Comparison of ENCODE assay signal across 20 cellular contexts in genomic region chr18:46068763-46069162, GRCh38. TPM values are rescaled to one million over a fixed set of nuclear protein-coding genes. Genes with fewer than 3 reads are reported as not detected.
A peak's percentile ranks its signal among the peaks of the same experiment; 100 is the strongest.
DNase-seq lines count a peak whose midpoint lies in the region; ATAC-seq, FAIRE-seq and TF ChIP-seq lines count a peak whose summit lies in the region.
"Had no signal": no experiment of that assay in that cellular context is flagged by ENCODE, and none has a peak within 500 bp of the region (broad histone marks: within the 10 kb centered on the region; RNA-seq: fewer than 3 reads in every experiment).

No MANE protein-coding gene starts in this region.

- H3K27me3 Mint-ChIP-seq in T-helper 2 cell treated with Interferon-gamma antibody and Interleukin-4, amounts not matched to agents 5 μg/mL and 100 μg/mL, for 36 hours (ENCODE audit: low read depth), result no peaks in the 10 kb centered on the region
- no peaks in the 10 kb centered on the region for H3K27me3 Mint-ChIP-seq in astrocyte (ENCODE audit: low read depth, unreplicated experiment)
- H3K27me3 Mint-ChIP-seq: activated CD4-positive, alpha-beta T cell treated with anti-CD3 and anti-CD28 coated beads, Interleukin-2, amount 10 ng/mL, durations not matched to agents 7 days and 5 days; effector memory CD8-positive, alpha-beta T cell had no signal

- ATAC-seq in stimulated activated effector memory CD8-positive, alpha-beta T cell treated with anti-CD3 and anti-CD28 coated beads, Interleukin-12 subunit alpha, Interleukin-12 subunit beta, amount 100 ng/mL, for 72 hours, result no peak
- ATAC-seq: effector memory CD8-positive, alpha-beta T cell; left colon had no signal

- no peak for TF ChIP-seq CTCF in astrocyte (IDR thresholded peaks at IDR 0.05; ENCODE audit: insufficient read depth, low read depth, low read length)
- no peak for TF ChIP-seq CTCF in keratinocyte (optimal IDR thresholded peaks at IDR 0.05 in 1 of 3, IDR thresholded peaks at IDR 0.05 in 1 of 3, conservative IDR thresholded peaks at IDR 0.05 in 1 of 3; ENCODE audit: extremely low read depth in 1 of 3, insufficient read depth in 2 of 3, low read length in 3 of 3)
- TF ChIP-seq CTCF in thyroid gland (IDR thresholded peaks at IDR 0.05), result no peak

- no peaks in the 10 kb centered on the region for H3K9me1 ChIP-seq in keratinocyte (ENCODE audit: control insufficient read depth, extremely low read depth, insufficient read depth, low read length)

- H3K27ac ChIP-seq in astrocyte (ENCODE audit: low read depth, low read length), result no peak overlapping the region
- H3K27ac ChIP-seq in keratinocyte (ENCODE audit: control insufficient read depth, insufficient read depth, low read length), result peak overlapping the region; percentile 87
- no peak overlapping the region for H3K27ac ChIP-seq in thyroid gland
- H3K27ac ChIP-seq: BLaER1, KMS-11, Peyer's patch, sigmoid colon, testis had no signal

- H3K4me1 Mint-ChIP-seq in T-helper 2 cell treated with Interferon-gamma antibody and Interleukin-4, amounts not matched to agents 5 μg/mL and 100 μg/mL, for 36 hours (ENCODE audit: low read depth), result peaks cover 33% of the 10 kb centered on the region
- H3K4me1 Mint-ChIP-seq in astrocyte (ENCODE audit: low read depth, unreplicated experiment), result peaks cover 10% of the 10 kb centered on the region
- H3K4me1 Mint-ChIP-seq in stimulated activated effector memory CD8-positive, alpha-beta T cell treated with anti-CD3 and anti-CD28 coated beads, Interleukin-12 subunit alpha, Interleukin-12 subunit beta, amount 100 ng/mL, for 72 hours, result peaks cover 45% of the 10 kb centered on the region

- H3K36me3 ChIP-seq in astrocyte (ENCODE audit: insufficient read depth, low read length) (no peaks in the 10 kb centered on the region), keratinocyte (ENCODE audit: control insufficient read depth in 2 of 2, extremely low read depth in 1 of 2, insufficient read depth in 2 of 2, low read length in 2 of 2) (no peaks in the 10 kb centered on the region), thyroid gland (no peaks in the 10 kb centered on the region)
- H3K36me3 ChIP-seq: Peyer's patch, sigmoid colon had no signal

- DNase-seq in T-helper 2 cell treated with Interferon-gamma antibody and Interleukin-4, amounts not matched to agents 5 μg/mL and 100 μg/mL, for 36 hours (ENCODE audit: low spot score), result no peak
- DNase-seq in T-helper 2 cell (no peak), astrocyte (ENCODE audit: low read depth) (no peak), keratinocyte (ENCODE audit: low read depth, low spot score) (no peak), thyroid gland (no peak), COLO829 (ENCODE audit: low spot score) (no peak), NCI-H2196 (lab: John Stamatoyannopoulos, UW; ENCODE audit: unreplicated experiment) (no peak)
- DNase-seq in stimulated activated effector memory CD8-positive, alpha-beta T cell treated with anti-CD3 and anti-CD28 coated beads, Interleukin-12 subunit alpha, Interleukin-12 subunit beta, amount 100 ng/mL, for 72 hours (ENCODE audit: low spot score in 2 of 2), result no peak
- DNase-seq: activated CD4-positive, alpha-beta T cell treated with anti-CD3 and anti-CD28 coated beads, Interleukin-2, amount 10 ng/mL, durations not matched to agents 7 days and 5 days; central memory CD4-positive, alpha-beta T cell; effector memory CD8-positive, alpha-beta T cell; left colon; NCI-H1092 treated with DMSO at 0.1 percent for 48 hours; NCI-H748 treated with DMSO at 0.1 percent for 48 hours; Peyer's patch; sigmoid colon; testis had no signal

- peaks cover 7% of the 10 kb centered on the region for H3K36me3 Mint-ChIP-seq in T-helper 2 cell treated with Interferon-gamma antibody and Interleukin-4, amounts not matched to agents 5 μg/mL and 100 μg/mL, for 36 hours (ENCODE audit: low read depth)
- H3K36me3 Mint-ChIP-seq in astrocyte (ENCODE audit: low read depth, unreplicated experiment), result peaks cover 2% of the 10 kb centered on the region
- H3K36me3 Mint-ChIP-seq in stimulated activated effector memory CD8-positive, alpha-beta T cell treated with anti-CD3 and anti-CD28 coated beads, Interleukin-12 subunit alpha, Interleukin-12 subunit beta, amount 100 ng/mL, for 72 hours, result no peaks in the 10 kb centered on the region

- H3K4me2 ChIP-seq in astrocyte (ENCODE audit: low read length) (no peak overlapping the region), keratinocyte (ENCODE audit: control insufficient read depth, extremely low read depth, insufficient read depth, low read depth, low read length) (peak overlapping the region; percentile 94)
- H3K4me2 ChIP-seq: BLaER1, KMS-11 had no signal

- dilution Hi-C loops in keratinocyte (cut with MboI; ENCODE audit: extremely low pct_ligation_motif_present, low sequenced_read_pairs), result no loop called here

- H3K4me1 ChIP-seq in astrocyte (ENCODE audit: insufficient read depth, low read length) (peaks cover 16% of the 10 kb centered on the region), keratinocyte (ENCODE audit: control insufficient read depth, extremely low read depth, insufficient read depth, low read length) (peaks cover 41% of the 10 kb centered on the region), thyroid gland (peaks cover 6 to 29% of the 10 kb centered on the region in 2 donors)

- no peak overlapping the region for H3K4me3 Mint-ChIP-seq in T-helper 2 cell treated with Interferon-gamma antibody and Interleukin-4, amounts not matched to agents 5 μg/mL and 100 μg/mL, for 36 hours
- peak overlapping the region; percentile 47 for H3K4me3 Mint-ChIP-seq in astrocyte (ENCODE audit: unreplicated experiment)
- H3K4me3 Mint-ChIP-seq in stimulated activated effector memory CD8-positive, alpha-beta T cell treated with anti-CD3 and anti-CD28 coated beads, Interleukin-12 subunit alpha, Interleukin-12 subunit beta, amount 100 ng/mL, for 72 hours, result peak overlapping the region; percentile 60
- H3K4me3 Mint-ChIP-seq: activated CD4-positive, alpha-beta T cell treated with anti-CD3 and anti-CD28 coated beads, Interleukin-2, amount 10 ng/mL, durations not matched to agents 7 days and 5 days; effector memory CD8-positive, alpha-beta T cell had no signal

- H3K9me3 ChIP-seq in astrocyte (ENCODE audit: insufficient read depth, low read depth, low read length) (no peaks in the 10 kb centered on the region), keratinocyte (ENCODE audit: control insufficient read depth, low read depth, low read length) (no peaks in the 10 kb centered on the region), thyroid gland (no peaks in the 10 kb centered on the region)
- H3K9me3 ChIP-seq: BLaER1, Peyer's patch, sigmoid colon, testis had no signal

- H3K9me3 Mint-ChIP-seq in T-helper 2 cell treated with Interferon-gamma antibody and Interleukin-4, amounts not matched to agents 5 μg/mL and 100 μg/mL, for 36 hours, result peaks cover 3% of the 10 kb centered on the region
- H3K9me3 Mint-ChIP-seq in astrocyte (ENCODE audit: unreplicated experiment), result no peaks in the 10 kb centered on the region
- no peaks in the 10 kb centered on the region for H3K9me3 Mint-ChIP-seq in stimulated activated effector memory CD8-positive, alpha-beta T cell treated with anti-CD3 and anti-CD28 coated beads, Interleukin-12 subunit alpha, Interleukin-12 subunit beta, amount 100 ng/mL, for 72 hours
- H3K9me3 Mint-ChIP-seq: effector memory CD8-positive, alpha-beta T cell had no signal

- H4K20me1 ChIP-seq in astrocyte (ENCODE audit: insufficient read depth, low read length) (peaks cover 8% of the 10 kb centered on the region), keratinocyte (ENCODE audit: control insufficient read depth, extremely low read depth, insufficient read depth, low read length) (no peaks in the 10 kb centered on the region)

- no peak overlapping the region for H2AFZ ChIP-seq in astrocyte (ENCODE audit: low read depth, low read length)
- peak overlapping the region; percentile 62 for H2AFZ ChIP-seq in keratinocyte (ENCODE audit: control insufficient read depth, low read length)

- whole genome bisulfite sequencing in thyroid gland, 2 donors, result 56 to 71% methylated on average over 1 of the region's 1 CpG

- no peak for TF ChIP-seq POLR2A in thyroid gland (IDR thresholded peaks at IDR 0.05)

- no peak for FAIRE-seq in astrocyte (lab: Jason Lieb, UNC)
- peak; percentile 86 for FAIRE-seq in keratinocyte (lab: Jason Lieb, UNC)
- FAIRE-seq: H1 had no signal

- H3K27me3 ChIP-seq in astrocyte (ENCODE audit: insufficient read depth, low read length), result no peaks in the 10 kb centered on the region
- no peaks in the 10 kb centered on the region for H3K27me3 ChIP-seq in keratinocyte (ENCODE audit: control insufficient read depth, extremely low read depth, insufficient read depth, low read length)
- H3K27me3 ChIP-seq in thyroid gland, result no peaks in the 10 kb centered on the region
- H3K27me3 ChIP-seq: Peyer's patch, sigmoid colon, testis had no signal

- no peak overlapping the region for H3K4me3 ChIP-seq in astrocyte (ENCODE audit: insufficient read depth, low read depth, low read length)
- H3K4me3 ChIP-seq in keratinocyte (ENCODE audit: control insufficient read depth in 2 of 3, extremely low read depth in 1 of 3, insufficient read depth in 2 of 3, low read depth in 1 of 3, low read length in 3 of 3), result peak overlapping the region in 2 of 3 experiments; percentile 39 to 51
- no peak overlapping the region for H3K4me3 ChIP-seq in thyroid gland (replicated peaks in 1 of 3)
- H3K4me3 ChIP-seq: BLaER1, Peyer's patch, sigmoid colon, testis had no signal

- intact Hi-C loops in thyroid gland (cut with DNase I), result no loop called here

- no peak overlapping the region for H3K9ac ChIP-seq in astrocyte (ENCODE audit: low read length)
- peak overlapping the region; percentile 60 for H3K9ac ChIP-seq in keratinocyte (ENCODE audit: control insufficient read depth, extremely low read depth, insufficient read depth, low read length)
- H3K9ac ChIP-seq: BLaER1, KMS-11 had no signal

- H3K27ac Mint-ChIP-seq in T-helper 2 cell treated with Interferon-gamma antibody and Interleukin-4, amounts not matched to agents 5 μg/mL and 100 μg/mL, for 36 hours, result peak overlapping the region; percentile 17
- H3K27ac Mint-ChIP-seq in astrocyte (ENCODE audit: unreplicated experiment), result peak overlapping the region; percentile 77
- peak overlapping the region; percentile 20 for H3K27ac Mint-ChIP-seq in stimulated activated effector memory CD8-positive, alpha-beta T cell treated with anti-CD3 and anti-CD28 coated beads, Interleukin-12 subunit alpha, Interleukin-12 subunit beta, amount 100 ng/mL, for 72 hours
- H3K27ac Mint-ChIP-seq: activated CD4-positive, alpha-beta T cell treated with anti-CD3 and anti-CD28 coated beads, Interleukin-2, amount 10 ng/mL, durations not matched to agents 7 days and 5 days had no signal

- H3K79me2 ChIP-seq in astrocyte (ENCODE audit: insufficient read depth, low read length) (peaks cover 11% of the 10 kb centered on the region), keratinocyte (ENCODE audit: control insufficient read depth, insufficient read depth, low read length) (peaks cover 47% of the 10 kb centered on the region)

RNA-seq across cellular contexts. Expression of gene PSTPIP2, which starts 3.3 kb away (rescaled TPM):
- total RNA-seq in astrocyte (7.2 and 9.1 TPM in 2 replicates), thyroid gland (1 to 10 TPM; 1.9 to 4.3 (median 2.9) TPM)
- 15.4 to 30.8 TPM (median 27.3 TPM) in 3 replicates for polyA plus RNA-seq in keratinocyte
- 40.5 TPM for polyA plus RNA-seq in keratinocyte (2011; ENCODE audit: low read depth)
- 18.2 and 30.9 TPM in 2 replicates for polyA plus RNA-seq in keratinocyte (2011; cell fraction: cytosol; rRNA removed)
- 22.3 and 24.0 TPM in 2 replicates for polyA plus RNA-seq in keratinocyte (2011; cell fraction: nucleus; rRNA removed)
- polyA plus RNA-seq in keratinocyte (2012; ENCODE audit: low replicate concordance), result 12.7 and 20.7 TPM in 2 replicates
- 13.2 to 21.0 TPM (median 18.3 TPM) in 3 replicates for polyA minus RNA-seq in keratinocyte
- 29.9 TPM for polyA minus RNA-seq in keratinocyte (2011; cell fraction: cytosol; rRNA and poly(A)+ RNA removed)
- 11.1 and 19.5 TPM in 2 replicates for polyA minus RNA-seq in keratinocyte (2011; cell fraction: nucleus; rRNA and poly(A)+ RNA removed)

RNA-seq across cellular contexts. Expression of gene ATP5F1A, which starts 29.3 kb away (rescaled TPM):
- 474 and 484 TPM in 2 replicates for total RNA-seq in astrocyte
- 436 to 621 TPM (median 512 TPM) in 3 replicates for polyA plus RNA-seq in keratinocyte
- 295 TPM for polyA plus RNA-seq in keratinocyte (2011; ENCODE audit: low read depth)
- 509 and 540 TPM in 2 replicates for polyA plus RNA-seq in keratinocyte (2011; cell fraction: cytosol; rRNA removed)
- 438 and 582 TPM in 2 replicates for polyA plus RNA-seq in keratinocyte (2011; cell fraction: nucleus; rRNA removed)
- 282 and 369 TPM in 2 replicates for polyA plus RNA-seq in keratinocyte (2012; ENCODE audit: low replicate concordance)
- polyA minus RNA-seq in keratinocyte, result 310 to 695 TPM (median 626 TPM) in 3 replicates
- 576 TPM for polyA minus RNA-seq in keratinocyte (2011; cell fraction: cytosol; rRNA and poly(A)+ RNA removed)
- 152 and 249 TPM in 2 replicates for polyA minus RNA-seq in keratinocyte (2011; cell fraction: nucleus; rRNA and poly(A)+ RNA removed)
- total RNA-seq in thyroid gland, result 100 to 1,000 TPM; 366 to 865 (median 581) TPM

RNA-seq across cellular contexts. Expression of gene HAUS1, which starts 35.4 kb away (rescaled TPM):
- total RNA-seq in astrocyte, result 23.5 and 23.9 TPM in 2 replicates
- 15.6 to 39.7 TPM (median 39.5 TPM) in 3 replicates for polyA plus RNA-seq in keratinocyte
- polyA plus RNA-seq in keratinocyte (2011; ENCODE audit: low read depth), result 17.0 TPM
- polyA plus RNA-seq in keratinocyte (2011; cell fraction: cytosol; rRNA removed), result 20.8 and 32.5 TPM in 2 replicates
- 11.6 and 12.3 TPM in 2 replicates for polyA plus RNA-seq in keratinocyte (2011; cell fraction: nucleus; rRNA removed)
- polyA plus RNA-seq in keratinocyte (2012; ENCODE audit: low replicate concordance), result 6.6 and 19.4 TPM in 2 replicates
- polyA minus RNA-seq in keratinocyte, result 2.1 to 8.8 TPM (median 3.7 TPM) in 3 replicates
- polyA minus RNA-seq in keratinocyte (2011; cell fraction: cytosol; rRNA and poly(A)+ RNA removed), result 8.1 TPM
- polyA minus RNA-seq in keratinocyte (2011; cell fraction: nucleus; rRNA and poly(A)+ RNA removed), result 1.9 and 7.8 TPM in 2 replicates
- 10 to 100 TPM; 15.6 to 32.2 (median 20.0) TPM for total RNA-seq in thyroid gland

Comparison
In these comparisons a context has a peak if more than half of its experiments do, and no peak if none do; other contexts are left out.
1. H3K27ac Mint-ChIP-seq: peak in every context shown above with its lines; median percentile 77 in astrocyte; 20 in stimulated activated effector memory CD8-positive, alpha-beta T cell treated with anti-CD3 and anti-CD28 coated beads, Interleukin-12 subunit alpha, Interleukin-12 subunit beta, amount 100 ng/mL, for 72 hours; 17 in T-helper 2 cell treated with Interferon-gamma antibody and Interleukin-4, amounts not matched to agents 5 μg/mL and 100 μg/mL, for 36 hours.
2. H3K4me3 ChIP-seq: peak in keratinocyte (2 of 3); none in astrocyte (single experiment) and thyroid gland (0 of 3).